Comparison of ENCODE assay signal across 27 cellular contexts in genomic region chr7:111210043-111210442, GRCh38.
"Had no signal": no experiment of that assay in that cellular context is flagged by ENCODE, and none has a peak within 500 bp of the region (broad histone marks: within the 10 kb centered on the region; RNA-seq: fewer than 3 reads in every experiment).

No MANE protein-coding gene starts in this region.

- H3K4me3 Mint-ChIP-seq: naive thymus-derived CD4-positive, alpha-beta T cell; natural killer cell; nephron; neural progenitor cell; stimulated activated memory B cell treated with anti-CD40 and anti-IgM and Interleukin-4, amounts not matched to agents 10 μg/mL and 1 μg/mL and 100 μg/mL, for 72 hours had no signal

- H3K27me3 Mint-ChIP-seq: naive thymus-derived CD4-positive, alpha-beta T cell; progenitor cell of endocrine pancreas; stimulated activated memory B cell treated with anti-CD40 and anti-IgM and Interleukin-4, amounts not matched to agents 10 μg/mL and 1 μg/mL and 100 μg/mL, for 72 hours had no signal

- H3K27ac Mint-ChIP-seq: naive thymus-derived CD4-positive, alpha-beta T cell; natural killer cell; nephron; neural progenitor cell; progenitor cell of endocrine pancreas; stimulated activated memory B cell treated with anti-CD40 and anti-IgM and Interleukin-4, amounts not matched to agents 10 μg/mL and 1 μg/mL and 100 μg/mL, for 72 hours had no signal

- H3K36me3 Mint-ChIP-seq: natural killer cell, neural progenitor cell had no signal

- H3K4me2 ChIP-seq: neural progenitor cell had no signal

- H3K4me1 Mint-ChIP-seq: natural killer cell; nephron; neural progenitor cell; stimulated activated memory B cell treated with anti-CD40 and anti-IgM and Interleukin-4, amounts not matched to agents 10 μg/mL and 1 μg/mL and 100 μg/mL, for 72 hours had no signal

- H3K36me3 ChIP-seq: neural progenitor cell, ovary, thoracic aorta, thyroid gland, upper lobe of left lung, vagina had no signal

- ATAC-seq: naive thymus-derived CD4-positive, alpha-beta T cell; natural killer cell; psoas muscle; right cardiac atrium; sciatic nerve; stimulated activated memory B cell treated with anti-CD40 and anti-IgM and Interleukin-4, amounts not matched to agents 10 μg/mL and 1 μg/mL and 100 μg/mL, for 72 hours had no signal

- H3K4me1 ChIP-seq: neural progenitor cell, parathyroid adenoma, psoas muscle, stomach, tibial nerve, upper lobe of left lung, vagina had no signal

- H2AFZ ChIP-seq: neural progenitor cell, parathyroid adenoma had no signal

- H3K27ac ChIP-seq: neural progenitor cell, ovary, parathyroid adenoma, psoas muscle, stomach, thoracic aorta, thyroid gland, tibial nerve, upper lobe of left lung, vagina had no signal

- H3K27me3 ChIP-seq: neural progenitor cell, ovary, stomach, thyroid gland, tibial nerve, upper lobe of left lung, vagina had no signal

- H3K4me3 ChIP-seq: neural progenitor cell, ovary, psoas muscle, stomach, thoracic aorta, thyroid gland, tibial nerve, upper lobe of left lung, vagina had no signal

- DNase-seq: naive thymus-derived CD4-positive, alpha-beta T cell; natural killer cell; occipital lobe; ovary; posterior cingulate gyrus; psoas muscle; right cardiac atrium; small intestine; stimulated activated CD4-positive, alpha-beta T cell treated with anti-CD3 and anti-CD28 coated beads, Interleukin-15, amount 100 ng/mL, for 24 hours; stimulated activated CD4-positive, alpha-beta T cell treated with anti-CD3 and anti-CD28 coated beads, Interleukin-4, amount 100 ng/mL, for 1 hour; stimulated activated CD4-positive, alpha-beta T cell treated with anti-CD3 and anti-CD28 coated beads, Interleukin-4, amount 100 ng/mL, for 4 hours; stimulated activated CD8-positive, alpha-beta memory T cell treated with anti-CD3 and anti-CD28 coated beads, Interleukin-4, amount 100 ng/mL, for 48 hours; stimulated activated naive CD4-positive, alpha-beta T cell treated with Interleukin-2 at 50 U/mL for 16 hours; stomach; thyroid gland; trophoblast cell; upper lobe of left lung had no signal

- H3K9ac ChIP-seq: neural progenitor cell, parathyroid adenoma had no signal

- H3K9me3 Mint-ChIP-seq: nephron; stimulated activated memory B cell treated with anti-CD40 and anti-IgM and Interleukin-4, amounts not matched to agents 10 μg/mL and 1 μg/mL and 100 μg/mL, for 72 hours had no signal

- H3K9me3 ChIP-seq: ovary, psoas muscle, stomach, thoracic aorta, thyroid gland, tibial nerve, upper lobe of left lung, vagina had no signal

- H3K79me2 ChIP-seq: parathyroid adenoma had no signal

- FAIRE-seq: small intestine, urothelium cell line had no signal
